9 cellular contexts compared by ENCODE assay signal in the genomic region with DNA sequence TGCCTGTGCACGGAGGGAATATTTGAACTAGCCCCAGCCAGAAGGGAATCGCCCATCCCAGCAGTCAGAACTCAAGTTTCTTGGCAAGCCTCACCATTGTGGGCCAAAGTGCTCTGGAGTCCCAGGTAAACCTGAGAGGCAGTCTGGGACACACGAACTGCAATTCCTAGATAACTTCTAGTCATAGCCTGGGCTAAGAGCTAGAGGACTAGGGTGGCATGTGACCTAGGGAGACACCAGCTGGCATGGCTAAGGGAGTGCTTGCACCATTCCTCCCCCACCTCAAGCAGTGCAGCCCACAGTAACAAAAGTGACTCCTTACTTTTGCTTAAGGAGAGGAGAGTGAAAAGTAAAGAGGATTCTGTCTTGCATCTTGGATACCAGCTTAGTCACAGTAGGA.
"Had no signal": no experiment of that assay in that cellular context is flagged by ENCODE, and none has a peak within 500 bp of the region (broad histone marks: within the 10 kb centered on the region; RNA-seq: fewer than 3 reads in every experiment).

No MANE protein-coding gene starts in this region.

- H3K4me1 ChIP-seq: HAP-1 had no signal

- ATAC-seq: GM23338, HCT116 had no signal

- H3K36me3 ChIP-seq: HAP-1 had no signal

- H3K27ac ChIP-seq: GM23248 had no signal

- DNase-seq: GM23248, GOT3, H7, H9, HCEC 1CT, HFFc6 had no signal

- H3K4me3 ChIP-seq: GM23248, GM23338, HAP-1 had no signal

- H3K9me3 ChIP-seq: HAP-1 had no signal
